11 cellular contexts compared by ENCODE assay signal in genomic region chr4:52869196-52869595, GRCh38. TPM values are rescaled to one million over a fixed set of nuclear protein-coding genes. Genes with fewer than 3 reads are reported as not detected.
DNase-seq lines count a peak whose midpoint lies in the region; ATAC-seq, FAIRE-seq and TF ChIP-seq lines count a peak whose summit lies in the region.
"Had no signal": no experiment of that assay in that cellular context is flagged by ENCODE, and none has a peak within 500 bp of the region (broad histone marks: within the 10 kb centered on the region; RNA-seq: fewer than 3 reads in every experiment).

No MANE protein-coding gene starts in this region.

- H3K27ac ChIP-seq in transverse colon = peak overlapping the region in 1 of 4 donors; percentile 12
- H3K27ac ChIP-seq: lower lobe of right lung had no signal

- TF ChIP-seq CTCF in choroid plexus epithelial cell (conservative IDR thresholded peaks at IDR 0.05; ENCODE audit: low read depth, low read length) = no peak
- no peak for TF ChIP-seq CTCF in transverse colon (IDR thresholded peaks at IDR 0.05)

- 66 to 80% methylated on average over 1 to 12 of the region's 12 CpGs for WGBS in transverse colon (ENCODE audit: low coverage in 1 of 2), 2 donors

- no peaks in the 10 kb centered on the region for H3K27me3 ChIP-seq in transverse colon

- H3K36me3 ChIP-seq in transverse colon = no peaks in the 10 kb centered on the region
- H3K36me3 ChIP-seq: lower lobe of right lung had no signal

- peak; percentile 23 for ATAC-seq in left lobe of liver

- no peak for FAIRE-seq in GM19239 (lab: Jason Lieb, UNC)
- FAIRE-seq: G401.6 had no signal

- TF ChIP-seq EP300 in transverse colon (IDR thresholded peaks at IDR 0.05; ENCODE audit: low read depth) = no peak

- in situ Hi-C loops in transverse colon (cut with MboI; ENCODE audit: low pct_ligation_motif_present in 1 of 4, low pct_unique_long_range_greater_than_20kb in 1 of 4, low sequenced_read_pairs in 3 of 4) = no loop called here

- H3K9me3 ChIP-seq in transverse colon = no peaks in the 10 kb centered on the region
- H3K9me3 ChIP-seq: lower lobe of right lung had no signal

- no peak overlapping the region for H3K4me3 ChIP-seq in choroid plexus epithelial cell (ENCODE audit: low read depth, low read length)
- H3K4me3 ChIP-seq in transverse colon = no peak overlapping the region
- H3K4me3 ChIP-seq: lower lobe of right lung had no signal

- intact Hi-C loops in transverse colon (cut with DNase I; ENCODE audit: low total_unique reads) = no loop called here

- TF ChIP-seq POLR2A in transverse colon (IDR thresholded peaks at IDR 0.05) = no peak

- peaks cover 0 to 24% (median 9%) of the 10 kb centered on the region in 4 donors for H3K4me1 ChIP-seq in transverse colon

- DNase-seq in NCI-H1694 treated with DMSO at 0.1 percent for 48 hours (lab: John Stamatoyannopoulos, UW) (peak; percentile 75), choroid plexus epithelial cell (ENCODE audit: low read depth) (peak; percentile 28), left lobe of liver (ENCODE audit: low spot score) (no peak), transverse colon (peak; percentile 31), GDM1 (lab: John Stamatoyannopoulos, UW) (no peak), GM19239 (ENCODE audit: insufficient read length, low spot score) (no peak)
- DNase-seq in activated naive CD4-positive, alpha-beta T cell treated with Interleukin-2 at 50 U/mL for 16 hours = no peak
- DNase-seq: lower lobe of right lung, T-helper 1 cell had no signal

RNA-seq across cellular contexts. Expression of gene RASL11B, which starts 7.1 kb away (rescaled TPM):
- total RNA-seq in left lobe of liver = 0.60 TPM
- total RNA-seq in transverse colon = under 1 TPM in 2 of 4 donors, not detected in 2; 0.55 to 0.64 TPM
- total RNA-seq: dermis microvascular lymphatic vessel endothelial cell had no signal

Comparison
In these comparisons a context has a peak if more than half of its experiments do, and no peak if none do; other contexts are left out.
1. DNase-seq: peak in NCI-H1694 treated with DMSO at 0.1 percent for 48 hours (single experiment), choroid plexus epithelial cell (single experiment) and transverse colon (single experiment); none in left lobe of liver (single experiment), GDM1 (single experiment), GM19239 (single experiment) and activated naive CD4-positive, alpha-beta T cell treated with Interleukin-2 at 50 U/mL for 16 hours (single experiment).